10 cellular contexts compared by ENCODE assay signal in the genomic region with DNA sequence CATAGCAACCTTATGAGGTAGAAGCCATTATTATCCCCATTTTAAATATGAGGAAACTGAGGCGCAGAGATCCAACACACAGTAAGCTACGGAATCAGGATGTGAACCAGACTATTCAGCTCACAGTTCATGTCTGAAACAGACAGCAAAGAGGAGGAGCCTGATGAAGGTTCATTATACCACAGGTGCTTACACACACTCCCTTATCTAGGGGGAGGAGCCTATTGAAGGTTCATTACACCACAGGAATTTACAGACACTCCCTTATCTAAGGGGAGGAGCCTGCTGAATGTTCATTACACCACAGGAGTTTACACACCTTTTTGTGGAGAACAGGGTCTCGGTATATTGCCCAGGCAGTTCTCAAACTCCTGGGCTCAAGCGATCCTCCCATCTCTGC. TPM values are rescaled to one million over a fixed set of nuclear protein-coding genes. Genes with fewer than 3 reads are reported as not detected.
DNase-seq lines count a peak whose midpoint lies in the region; ATAC-seq and TF ChIP-seq lines count a peak whose summit lies in the region.
"Had no signal": no experiment of that assay in that cellular context is flagged by ENCODE, and none has a peak within 500 bp of the region (broad histone marks: within the 10 kb centered on the region; RNA-seq: fewer than 3 reads in every experiment).

No MANE protein-coding gene starts in this region.

- H3K4me3 Mint-ChIP-seq in activated T-cell treated with anti-CD3 and anti-CD28 coated beads, Interleukin-2, amount 50 U/mL, for 72 hours, result no peak overlapping the region

- H3K27me3 ChIP-seq in transverse colon, result no peaks in the 10 kb centered on the region
- H3K27me3 ChIP-seq: BLaER1 had no signal

- peaks cover 3 to 4% of the 10 kb centered on the region in 2 donors for H3K36me3 Mint-ChIP-seq in activated T-cell treated with anti-CD3 and anti-CD28 coated beads, Interleukin-2, amount 50 U/mL, for 72 hours (ENCODE audit: insufficient read depth in 2 of 2)

- no peak for TF ChIP-seq EP300 in transverse colon (IDR thresholded peaks at IDR 0.05; ENCODE audit: low read depth)

- H3K27ac Mint-ChIP-seq in activated T-cell treated with anti-CD3 and anti-CD28 coated beads, Interleukin-2, amount 50 U/mL, for 72 hours, result no peak overlapping the region

- TF ChIP-seq POLR2A in erythroblast (IDR thresholded peaks at IDR 0.05; ENCODE audit: low read length) (no peak), transverse colon (IDR thresholded peaks at IDR 0.05) (no peak)

- H3K36me3 ChIP-seq in transverse colon, result no peaks in the 10 kb centered on the region

- H3K9me3 ChIP-seq in transverse colon, result no peaks in the 10 kb centered on the region

- H3K4me1 ChIP-seq in transverse colon, result peaks cover 0 to 9% (median 4%) of the 10 kb centered on the region in 4 donors

- intact Hi-C loops in transverse colon (cut with DNase I; ENCODE audit: low total_unique reads), result no loop called here

- WGBS in transverse colon (ENCODE audit: low coverage in 1 of 2), 2 donors, result 45 to 61% methylated on average over 2 to 4 of the region's 4 CpGs

- peaks cover 2 to 3% of the 10 kb centered on the region in 2 donors for H3K9me3 Mint-ChIP-seq in activated T-cell treated with anti-CD3 and anti-CD28 coated beads, Interleukin-2, amount 50 U/mL, for 72 hours

- in situ Hi-C loops in transverse colon (cut with MboI; ENCODE audit: low pct_ligation_motif_present in 1 of 4, low pct_unique_long_range_greater_than_20kb in 1 of 4, low sequenced_read_pairs in 3 of 4), result loop anchor here in 2 of 4 donors (25.0 kb wide), 4 partner anchors 108 to 733 kb away; a partner anchor contains a TSS

- no peak overlapping the region for H3K4me3 ChIP-seq in transverse colon
- H3K4me3 ChIP-seq: BLaER1 had no signal

- peak overlapping the region in 3 of 4 donors; percentile 52 to 72 (median 53) for H3K27ac ChIP-seq in transverse colon

- peak; percentile 77 for ATAC-seq in activated T-cell treated with anti-CD3 and anti-CD28 coated beads, Interleukin-2, amount 50 U/mL, for 72 hours (replicated peaks in 1 of 2)
- ATAC-seq in GM18858 (IDR thresholded peaks at IDR 0.05; ENCODE audit: unreplicated experiment), result no peak
- no peak for ATAC-seq in HG02852 (IDR thresholded peaks at IDR 0.05; ENCODE audit: unreplicated experiment)
- no peak for ATAC-seq in GM21367 (IDR thresholded peaks at IDR 0.05; ENCODE audit: unreplicated experiment)

- no peak for DNase-seq in activated T-cell treated with anti-CD3 and anti-CD28 coated beads, Interleukin-2, amount 50 U/mL, for 72 hours
- DNase-seq in activated T-cell treated with anti-CD3 and anti-CD28 coated beads, Interleukin-2, amount 50 U/mL, for 1 hour, result no peak
- DNase-seq in NCI-H69 (lab: John Stamatoyannopoulos, UW) (peak; percentile 21), erythroblast (lab: John Stamatoyannopoulos, UW) (peak; percentile 65 to 74), transverse colon (no peak)
- DNase-seq: NCI-H1694 treated with DMSO at 0.1 percent for 48 hours had no signal

- no peak for TF ChIP-seq CTCF in transverse colon (IDR thresholded peaks at IDR 0.05)

- no peaks in the 10 kb centered on the region for H3K4me1 Mint-ChIP-seq in activated T-cell treated with anti-CD3 and anti-CD28 coated beads, Interleukin-2, amount 50 U/mL, for 72 hours (ENCODE audit: low read depth)

- no peaks in the 10 kb centered on the region for H3K27me3 Mint-ChIP-seq in activated T-cell treated with anti-CD3 and anti-CD28 coated beads, Interleukin-2, amount 50 U/mL, for 72 hours (ENCODE audit: low read depth)

RNA-seq across cellular contexts. Expression of a gene that starts 21.9 kb away (rescaled TPM):
- total RNA-seq in activated T-cell treated with anti-CD3 and anti-CD28 coated beads, Interleukin-2, amount 50 U/mL, for 72 hours, result 10 to 100 TPM; 15.1 to 17.8 TPM
- total RNA-seq in transverse colon, result 1 to 10 TPM in 2 of 4 donors, not detected in 2; 1.1 to 2.3 TPM

Comparison
In these comparisons a context has a peak if more than half of its experiments do, and no peak if none do; other contexts are left out.
1. ATAC-seq: peak in activated T-cell treated with anti-CD3 and anti-CD28 coated beads, Interleukin-2, amount 50 U/mL, for 72 hours (2 of 2); none in GM18858 (single experiment), HG02852 (single experiment) and GM21367 (single experiment).
2. DNase-seq: peak in NCI-H69 (single experiment) and erythroblast (2 of 2); none in activated T-cell treated with anti-CD3 and anti-CD28 coated beads, Interleukin-2, amount 50 U/mL, for 72 hours (0 of 2), activated T-cell treated with anti-CD3 and anti-CD28 coated beads, Interleukin-2, amount 50 U/mL, for 1 hour (single experiment) and transverse colon (single experiment).
3. RNA of a gene that starts 21.9 kb away (total RNA-seq): 15.1 to 17.8 TPM in activated T-cell treated with anti-CD3 and anti-CD28 coated beads, Interleukin-2, amount 50 U/mL, for 72 hours; 1.1 to 2.3 TPM in transverse colon; every median in the first group is over 4 times any median in the second.